Comparison of ENCODE assay signal across 9 cellular contexts in genomic region chr6:169041078-169041477, GRCh38.
"Had no signal": no experiment of that assay in that cellular context is flagged by ENCODE, and none has a peak within 500 bp of the region (broad histone marks: within the 10 kb centered on the region; RNA-seq: fewer than 3 reads in every experiment).

No MANE protein-coding gene starts in this region.

- H3K27ac ChIP-seq: GM23248, HL-60 had no signal

- H3K9ac ChIP-seq: GM23248 had no signal

- ATAC-seq: HepG2 had no signal

- DNase-seq: GM23248, H9, HCEC 1CT, KBM-7 had no signal

- H3K27me3 Mint-ChIP-seq: IgD-negative memory B cell had no signal

- H3K27ac Mint-ChIP-seq: IgD-negative memory B cell had no signal

- H3K36me3 Mint-ChIP-seq: IgD-negative memory B cell had no signal

- FAIRE-seq: H1, H54, HepG2 had no signal

- H3K4me3 ChIP-seq: GM23248 had no signal

- H3K4me3 Mint-ChIP-seq: H9, IgD-negative memory B cell had no signal

- H3K4me1 Mint-ChIP-seq: H9, IgD-negative memory B cell had no signal
